11 cellular contexts compared by ENCODE assay signal in genomic region chr13:27427663-27428062, GRCh38. TPM values are rescaled to one million over a fixed set of nuclear protein-coding genes. Genes with fewer than 3 reads are reported as not detected.
DNase-seq lines count a peak whose midpoint lies in the region; ATAC-seq and TF ChIP-seq lines count a peak whose summit lies in the region.
"Had no signal": no experiment of that assay in that cellular context is flagged by ENCODE, and none has a peak within 500 bp of the region (broad histone marks: within the 10 kb centered on the region; RNA-seq: fewer than 3 reads in every experiment).

No MANE protein-coding gene starts in this region.

- POLR2A ChIA-PET in activated naive CD8-positive, alpha-beta T cell treated with anti-CD3 and anti-CD28 coated beads, Interleukin-2, amount 10 ng/mL, durations not matched to agents 7 days and 5 days (lab: Charles Lee), result interaction anchor here (1.4 to 6.2 kb wide), 4 partner anchors 16 to 28 kb away, joined by 3 to 130 read pairs (median 36); partner anchors contain the start of gene MTIF3

- intact Hi-C loops in CD14-positive monocyte (cut with micrococcal nuclease) (loop anchor here in 1 of 2 donors (2.0 to 10.0 kb wide), 3 partner anchors 23 to 197 kb away; partner anchors contain the start of genes LNX2, MTIF3, POLR1D and RPL21), natural killer cell (cut with micrococcal nuclease) (loop anchor here (2.0 to 5.0 kb wide), 3 partner anchors 13 to 193 kb away; partner anchors contain the start of genes LNX2 and POLR1D)

- DNase-seq in CD14-positive monocyte (ENCODE audit: low spot score), result peak; percentile 68
- no peak for DNase-seq in HFF-Myc (ENCODE audit: extremely low read depth, low read depth)
- DNase-seq in activated naive CD8-positive, alpha-beta T cell treated with anti-CD3 and anti-CD28 coated beads, Interleukin-2, amount 10 ng/mL, durations not matched to agents 7 days and 5 days, result no peak
- DNase-seq in natural killer cell, result no peak
- no peak for DNase-seq in MG63
- DNase-seq in anterior cingulate cortex (lab: John Stamatoyannopoulos, UW), result no peak
- DNase-seq in ACHN, result no peak
- DNase-seq: caudate nucleus, NCI-H510A treated with DMSO at 0.1 percent for 48 hours had no signal

- in situ Hi-C loops in ACHN (cut with HindIII; ENCODE audit: low pct_ligation_motif_present, low pct_unique_long_range_greater_than_20kb, low sequenced_read_pairs), result no loop called here

- peak overlapping the region; percentile 67 to 74 for H3K4me3 Mint-ChIP-seq in CD14-positive monocyte
- peak overlapping the region; percentile 88 for H3K4me3 Mint-ChIP-seq in activated naive CD8-positive, alpha-beta T cell treated with anti-CD3 and anti-CD28 coated beads, Interleukin-2, amount 10 ng/mL, durations not matched to agents 7 days and 5 days
- H3K4me3 Mint-ChIP-seq in natural killer cell, result peak overlapping the region; percentile 87

- H3K27me3 Mint-ChIP-seq in CD14-positive monocyte (ENCODE audit: low read depth in 3 of 3) (peaks cover 0 to 1% (median 0%) of the 10 kb centered on the region in 3 donors), natural killer cell (ENCODE audit: low read depth in 2 of 2) (no peaks in the 10 kb centered on the region)
- no peaks in the 10 kb centered on the region for H3K27me3 Mint-ChIP-seq in activated naive CD8-positive, alpha-beta T cell treated with anti-CD3 and anti-CD28 coated beads, Interleukin-2, amount 10 ng/mL, durations not matched to agents 7 days and 5 days
- H3K27me3 Mint-ChIP-seq: type B pancreatic cell had no signal

- ATAC-seq in activated naive CD8-positive, alpha-beta T cell treated with anti-CD3 and anti-CD28 coated beads, Interleukin-2, amount 10 ng/mL, durations not matched to agents 7 days and 5 days (ENCODE audit: low read depth), result no peak
- no peak for ATAC-seq in natural killer cell
- ATAC-seq in HG03565 (IDR thresholded peaks at IDR 0.05; ENCODE audit: unreplicated experiment), result no peak

- peaks cover 40% of the 10 kb centered on the region for H3K4me1 Mint-ChIP-seq in CD14-positive monocyte
- H3K4me1 Mint-ChIP-seq in activated naive CD8-positive, alpha-beta T cell treated with anti-CD3 and anti-CD28 coated beads, Interleukin-2, amount 10 ng/mL, durations not matched to agents 7 days and 5 days, result peaks cover 41% of the 10 kb centered on the region
- peaks cover 59 to 60% of the 10 kb centered on the region in 2 donors for H3K4me1 Mint-ChIP-seq in natural killer cell

- H3K27ac Mint-ChIP-seq in CD14-positive monocyte (peak overlapping the region; percentile 92 to 99 (median 98)), natural killer cell (peak overlapping the region; percentile 92 to 94)
- H3K27ac Mint-ChIP-seq in activated naive CD8-positive, alpha-beta T cell treated with anti-CD3 and anti-CD28 coated beads, Interleukin-2, amount 10 ng/mL, durations not matched to agents 7 days and 5 days, result peak overlapping the region; percentile 92

- no peaks in the 10 kb centered on the region for H3K27me3 ChIP-seq in MG63

- no peak for TF ChIP-seq CTCF in CD14-positive monocyte (IDR thresholded peaks at IDR 0.05)
- TF ChIP-seq CTCF in HFF-Myc (IDR thresholded peaks at IDR 0.05; ENCODE audit: low read depth, low read length, missing control alignments), result no peak
- TF ChIP-seq CTCF in natural killer cell (IDR thresholded peaks at IDR 0.05), result no peak

- peaks cover 58% of the 10 kb centered on the region for H3K36me3 ChIP-seq in MG63

- H3K36me3 Mint-ChIP-seq in CD14-positive monocyte (peaks cover 38 to 53% of the 10 kb centered on the region in 2 donors), natural killer cell (peaks cover 11% of the 10 kb centered on the region)
- peaks cover 25% of the 10 kb centered on the region for H3K36me3 Mint-ChIP-seq in activated naive CD8-positive, alpha-beta T cell treated with anti-CD3 and anti-CD28 coated beads, Interleukin-2, amount 10 ng/mL, durations not matched to agents 7 days and 5 days

- H3K4me3 ChIP-seq in HFF-Myc (replicated peaks; ENCODE audit: low read depth, low read length), result peak overlapping the region; percentile 79; the same call in 1 of the 2 replicates
- no peak overlapping the region for H3K4me3 ChIP-seq in MG63

- H3K9me3 Mint-ChIP-seq in CD14-positive monocyte (no peaks in the 10 kb centered on the region), natural killer cell (no peaks in the 10 kb centered on the region)
- no peaks in the 10 kb centered on the region for H3K9me3 Mint-ChIP-seq in activated naive CD8-positive, alpha-beta T cell treated with anti-CD3 and anti-CD28 coated beads, Interleukin-2, amount 10 ng/mL, durations not matched to agents 7 days and 5 days
- H3K9me3 Mint-ChIP-seq: type B pancreatic cell had no signal

- H3K9me3 ChIP-seq in MG63, result no peaks in the 10 kb centered on the region

RNA-seq across cellular contexts. Expression of gene GTF3A, which starts 3.2 kb away (rescaled TPM):
- polyA plus RNA-seq in CD14-positive monocyte, result 100 to 1,000 TPM; 179 to 259 TPM
- total RNA-seq in activated naive CD8-positive, alpha-beta T cell treated with anti-CD3 and anti-CD28 coated beads, Interleukin-2, amount 10 ng/mL, durations not matched to agents 7 days and 5 days, result 100 to 1,000 TPM; 159 to 173 TPM
- 100 to 1,000 TPM; 129 to 132 (median 130) TPM for total RNA-seq in natural killer cell
- total RNA-seq in MG63 (2014; rRNA removed; shearing (Covaris generic); ENCODE audit: low replicate concordance), result 310 and 416 TPM in 2 replicates

RNA-seq across cellular contexts. Expression of gene MTIF3, which starts 22.7 kb away (rescaled TPM):
- polyA plus RNA-seq in CD14-positive monocyte, result 10 to 100 TPM; 61.6 to 86.6 TPM
- 10 to 100 TPM; 51.5 to 60.4 TPM for total RNA-seq in activated naive CD8-positive, alpha-beta T cell treated with anti-CD3 and anti-CD28 coated beads, Interleukin-2, amount 10 ng/mL, durations not matched to agents 7 days and 5 days
- total RNA-seq in natural killer cell, result 10 to 100 TPM; 30.2 to 56.6 (median 36.8) TPM
- 63.2 and 96.7 TPM in 2 replicates for total RNA-seq in MG63 (2014; rRNA removed; shearing (Covaris generic); ENCODE audit: low replicate concordance)
